8 cellular contexts compared by ENCODE assay signal in genomic region chr15:42736793-42737528, GRCh38. TPM values are rescaled to one million over a fixed set of nuclear protein-coding genes. Genes with fewer than 3 reads are reported as not detected.
A peak's percentile ranks its signal among the peaks of the same experiment; 100 is the strongest.
DNase-seq lines count a peak whose midpoint lies in the region; ATAC-seq, FAIRE-seq and TF ChIP-seq lines count a peak whose summit lies in the region.

Gene CDAN1 (minus strand): TSS chr15:42737128. CDS start chr15:42737102, 26 bp downstream.

- no peaks in the 10 kb centered on the region for H3K27me3 ChIP-seq in right atrium auricular region
- H3K27me3 ChIP-seq in psoas muscle (ENCODE audit: insufficient read depth in 3 of 3, low read length in 2 of 3), result no peaks in the 10 kb centered on the region

- 0 to 1% (median 1%) methylated on average over 60 to 76 of the region's 76 CpGs for WGBS in psoas muscle, 3 donors
- under 1% methylated on average over 76 of the region's 76 CpGs for WGBS in urinary bladder

- H3K36me3 ChIP-seq in right atrium auricular region (peaks cover 34% of the 10 kb centered on the region), psoas muscle (ENCODE audit: insufficient read depth in 1 of 2, low read depth in 1 of 2) (peaks cover 0 to 39% of the 10 kb centered on the region in 2 donors), urinary bladder (ENCODE audit: insufficient read depth) (peaks cover 4% of the 10 kb centered on the region)

- TF ChIP-seq POLR2A in GM12891 (IDR thresholded peaks at IDR 0.05; ENCODE audit: low read depth, low read length), result peak; percentile 58

- peak within 1 kb of the TSS; percentile 87 for H3K27ac ChIP-seq in angular gyrus (ENCODE audit: low read depth, low read length)
- H3K27ac ChIP-seq in right atrium auricular region, result peak within 1 kb of the TSS; percentile 85 to 93
- peak within 1 kb of the TSS; percentile 92 for H3K27ac ChIP-seq in psoas muscle
- H3K27ac ChIP-seq in urinary bladder (ENCODE audit: low read depth), result peak within 1 kb of the TSS; percentile 95

- peak; percentile 97 for FAIRE-seq in GM12891 (lab: Jason Lieb, UNC)

- H3K4me3 ChIP-seq in right atrium auricular region (peak within 1 kb of the TSS; percentile 87 to 94), psoas muscle (peak within 1 kb of the TSS; percentile 84), urinary bladder (ENCODE audit: low read depth, low read length) (peak within 1 kb of the TSS; percentile 86)

- ATAC-seq in HG02759 (IDR thresholded peaks at IDR 0.05; ENCODE audit: unreplicated experiment), result peak; percentile 88
- ATAC-seq in psoas muscle, result peak; percentile 97 to 98 (median 98)

- peaks cover 0 to 17% of the 10 kb centered on the region in 2 donors for H3K4me1 ChIP-seq in right atrium auricular region
- H3K4me1 ChIP-seq in psoas muscle, result peaks cover 10% of the 10 kb centered on the region
- H3K4me1 ChIP-seq in urinary bladder (ENCODE audit: insufficient read depth), result peaks cover 1% of the 10 kb centered on the region

- TF ChIP-seq CTCF in right atrium auricular region (IDR thresholded peaks at IDR 0.05) (peak in 1 of 2 donors; percentile 27), psoas muscle (IDR thresholded peaks at IDR 0.05) (no peak)

- DNase-seq in GM12891 (ENCODE audit: insufficient read length, low spot score), result peak; percentile 99
- DNase-seq in NCI-H146 treated with DMSO at 0.1 percent for 48 hours (lab: John Stamatoyannopoulos, UW; ENCODE audit: unreplicated experiment), result peak; percentile 49
- DNase-seq in T-helper 2 cell, result peak; percentile 82 to 91 (median 89)
- DNase-seq in right atrium auricular region (ENCODE audit: low spot score), result peak; percentile 90
- peak; percentile 95 to 97 for DNase-seq in psoas muscle

- H3K9me3 ChIP-seq in right atrium auricular region, result no peaks in the 10 kb centered on the region
- no peaks in the 10 kb centered on the region for H3K9me3 ChIP-seq in psoas muscle

- intact Hi-C loops in psoas muscle (cut with DNase I), result loop anchor here (10.0 kb wide), 1 partner anchor 188 kb away; the partner anchor contains the start of gene TTBK2 (in 2 of the 2)

TF ChIP-seq in GM12891, 5 proteins besides CTCF, POLR2A, EP300 and RAD21:
- TF ChIP-seq POU2F2 (IDR thresholded peaks at IDR 0.05; ENCODE audit: low read depth, low read length), result no peak
- TF ChIP-seq TAF1 (IDR thresholded peaks at IDR 0.05; ENCODE audit: low read depth, low read length), result peak; percentile 62; the same call in 1 of the 2 replicates
- TF ChIP-seq SPI1 (IDR thresholded peaks at IDR 0.05; ENCODE audit: low read depth, low read length), result no peak
- TF ChIP-seq POLR2AphosphoS5 (IDR thresholded peaks at IDR 0.05; ENCODE audit: low read depth, low read length), result peak; percentile 69

RNA-seq across cellular contexts. Expression of gene CDAN1, which starts in this region (rescaled TPM):
- 5.0 TPM for polyA plus RNA-seq in GM12891 (2012; ENCODE audit: low read depth, missing spikeins)
- total RNA-seq in right atrium auricular region (1 to 10 TPM; 3.5 to 6.1 TPM), psoas muscle (1 to 10 TPM; 3.7 to 7.9 (median 5.2) TPM), urinary bladder (8.2 TPM)
- polyA plus RNA-seq in psoas muscle (1 to 10 TPM; 4.1 to 5.6 (median 4.8) TPM), urinary bladder (10.4 TPM)

Comparison
In these comparisons a context has a peak if more than half of its experiments do, and no peak if none do; other contexts are left out.
1. Peak in every context shown above with its lines: DNase-seq, ATAC-seq, H3K4me3 ChIP-seq and H3K27ac ChIP-seq.
2. DNase-seq: peak in every context shown above with its lines; median percentile 99 in GM12891; 96 in psoas muscle; 90 in right atrium auricular region; 89 in T-helper 2 cell; 49 in NCI-H146 treated with DMSO at 0.1 percent for 48 hours.